In genomic region chr15:101615986-101616848, GRCh38 we compare ENCODE assay signal across 8 cellular contexts. TPM values are rescaled to one million over a fixed set of nuclear protein-coding genes. Genes with fewer than 3 reads are reported as not detected.
DNase-seq lines count a peak whose midpoint lies in the region; ATAC-seq, FAIRE-seq and TF ChIP-seq lines count a peak whose summit lies in the region.

No MANE protein-coding gene starts in this region.

- FAIRE-seq in K562 (lab: Jason Lieb, UNC), result peak; percentile 80
- FAIRE-seq in GM12892 (lab: Jason Lieb, UNC), result no peak

- intact Hi-C loops in activated CD8-positive, alpha-beta T cell treated with anti-CD3 and anti-CD28 coated beads for 36 hours (cut with micrococcal nuclease), result no loop called here
- intact Hi-C loops in K562 (cut with micrococcal nuclease), result no loop called here

- H3K9me1 ChIP-seq in K562 (ENCODE audit: control insufficient read depth, insufficient read depth, low read length), result no peaks in the 10 kb centered on the region

- peak overlapping the region; percentile 25 for H3K27ac Mint-ChIP-seq in activated CD8-positive, alpha-beta T cell treated with anti-CD3 and anti-CD28 coated beads for 36 hours
- H3K27ac Mint-ChIP-seq in activated CD8-positive, alpha-beta T cell treated with anti-CD3 and anti-CD28 coated beads, Interleukin-2, amount 10 ng/mL, durations not matched to agents 7 days and 5 days, result no peak overlapping the region
- H3K27ac Mint-ChIP-seq in activated T-cell treated with anti-CD3 and anti-CD28 coated beads, Interleukin-2, amount 50 U/mL, for 72 hours, result no peak overlapping the region

- no peak for TF ChIP-seq RAD21 in K562 (CRISPR knock-in tag; conservative IDR thresholded peaks at IDR 0.05 in 1 of 2, IDR thresholded peaks at IDR 0.05 in 1 of 2)

- WGBS in K562 (ENCODE audit: insufficient coverage, low coverage, missing lambda C conversion rate), result 16% methylated on average over 25 of the region's 25 CpGs

- no peak overlapping the region for H3K4me3 Mint-ChIP-seq in activated CD8-positive, alpha-beta T cell treated with anti-CD3 and anti-CD28 coated beads for 36 hours
- no peak overlapping the region for H3K4me3 Mint-ChIP-seq in activated CD8-positive, alpha-beta T cell treated with anti-CD3 and anti-CD28 coated beads, Interleukin-2, amount 10 ng/mL, durations not matched to agents 7 days and 5 days
- no peak overlapping the region for H3K4me3 Mint-ChIP-seq in activated T-cell treated with anti-CD3 and anti-CD28 coated beads, Interleukin-2, amount 50 U/mL, for 72 hours

- no peak for TF ChIP-seq EP300 in K562 (IDR thresholded peaks at IDR 0.05; ENCODE audit: low read length)

- TF ChIP-seq CTCF in activated CD8-positive, alpha-beta T cell treated with anti-CD3 and anti-CD28 coated beads for 36 hours (IDR thresholded peaks at IDR 0.05), result no peak
- no peak for TF ChIP-seq CTCF in K562 (IDR thresholded peaks at IDR 0.05 in 2 of 3, conservative IDR thresholded peaks at IDR 0.05 in 1 of 3; ENCODE audit: insufficient read depth in 2 of 3, low read depth in 1 of 3, low read length in 3 of 3)

- peaks cover 4% of the 10 kb centered on the region for H3K36me3 Mint-ChIP-seq in activated CD8-positive, alpha-beta T cell treated with anti-CD3 and anti-CD28 coated beads for 36 hours (ENCODE audit: low read depth)
- no peaks in the 10 kb centered on the region for H3K36me3 Mint-ChIP-seq in activated CD8-positive, alpha-beta T cell treated with anti-CD3 and anti-CD28 coated beads, Interleukin-2, amount 10 ng/mL, durations not matched to agents 7 days and 5 days (ENCODE audit: low read depth)
- H3K36me3 Mint-ChIP-seq in activated T-cell treated with anti-CD3 and anti-CD28 coated beads, Interleukin-2, amount 50 U/mL, for 72 hours (ENCODE audit: insufficient read depth in 2 of 2), result no peaks in the 10 kb centered on the region

- H3K27ac ChIP-seq in K562 (ENCODE audit: extremely low read depth, low read depth, low read length), result no peak overlapping the region

- H3K36me3 ChIP-seq in K562 (ENCODE audit: control insufficient read depth, insufficient read depth, low read length), result no peaks in the 10 kb centered on the region

- H3K27me3 Mint-ChIP-seq in activated CD8-positive, alpha-beta T cell treated with anti-CD3 and anti-CD28 coated beads for 36 hours, result no peaks in the 10 kb centered on the region
- H3K27me3 Mint-ChIP-seq in activated CD8-positive, alpha-beta T cell treated with anti-CD3 and anti-CD28 coated beads, Interleukin-2, amount 10 ng/mL, durations not matched to agents 7 days and 5 days (ENCODE audit: low read depth), result no peaks in the 10 kb centered on the region
- H3K27me3 Mint-ChIP-seq in activated T-cell treated with anti-CD3 and anti-CD28 coated beads, Interleukin-2, amount 50 U/mL, for 72 hours (ENCODE audit: low read depth), result no peaks in the 10 kb centered on the region

- peak overlapping the region; percentile 13 to 74; a peak in 2 of 4 replicates for H3K9ac ChIP-seq in K562 (ENCODE audit: insufficient read depth in 1 of 2, low read depth in 2 of 2, low read length in 2 of 2)

- CTCF ChIA-PET in activated CD8-positive, alpha-beta T cell treated with anti-CD3 and anti-CD28 coated beads for 36 hours (lab: Charles Lee), result interaction anchor here (1.5 kb wide), 1 partner anchor 25 kb away, joined by 10 read pairs; no protein-coding TSS in a partner anchor
- CTCF ChIA-PET in activated CD8-positive, alpha-beta T cell treated with anti-CD3 and anti-CD28 coated beads, Interleukin-2, amount 10 ng/mL, durations not matched to agents 7 days and 5 days (lab: Charles Lee), result interaction anchor here (1.3 kb wide), 1 partner anchor 25 kb away, joined by 3 read pairs; no protein-coding TSS in a partner anchor
- CTCF ChIA-PET in K562 (lab: Yijun Ruan, JAX; ENCODE audit: low intra/inter-chr PET ratio), result no interaction called here

- H3K9me3 ChIP-seq in K562 (replicated peaks; ENCODE audit: control insufficient read depth, insufficient read depth, low read depth, low read length), result no peaks in the 10 kb centered on the region

- no peaks in the 10 kb centered on the region for H3K9me3 Mint-ChIP-seq in activated CD8-positive, alpha-beta T cell treated with anti-CD3 and anti-CD28 coated beads for 36 hours
- no peaks in the 10 kb centered on the region for H3K9me3 Mint-ChIP-seq in activated CD8-positive, alpha-beta T cell treated with anti-CD3 and anti-CD28 coated beads, Interleukin-2, amount 10 ng/mL, durations not matched to agents 7 days and 5 days (ENCODE audit: insufficient read depth)
- no peaks in the 10 kb centered on the region for H3K9me3 Mint-ChIP-seq in activated T-cell treated with anti-CD3 and anti-CD28 coated beads, Interleukin-2, amount 50 U/mL, for 72 hours

- H3K79me2 ChIP-seq in K562 (ENCODE audit: control insufficient read depth, insufficient read depth, low read length), result no peaks in the 10 kb centered on the region

- DNase-seq in activated CD8-positive, alpha-beta T cell treated with anti-CD3 and anti-CD28 coated beads for 36 hours, result peak; percentile 42
- no peak for DNase-seq in activated CD8-positive, alpha-beta T cell treated with anti-CD3 and anti-CD28 coated beads, Interleukin-2, amount 10 ng/mL, durations not matched to agents 7 days and 5 days
- DNase-seq in K562 (ENCODE audit: extremely low read depth in 1 of 4, low spot score in 3 of 4) (peak; percentile 78 to 93 (median 88)), kidney glomerular epithelial cell (lab: John Stamatoyannopoulos, UW) (peak; percentile 59), foreskin melanocyte (no peak), GM12892 (ENCODE audit: insufficient read length) (no peak), NK-92 (lab: John Stamatoyannopoulos, UW; ENCODE audit: unreplicated experiment) (no peak)
- no peak for DNase-seq in activated T-cell treated with anti-CD3 and anti-CD28 coated beads, Interleukin-2, amount 50 U/mL, for 72 hours

- H3K4me3 ChIP-seq in K562, result peak overlapping the region; percentile 17; the same call in 1 of the 2 replicates

- ATAC-seq in activated CD8-positive, alpha-beta T cell treated with anti-CD3 and anti-CD28 coated beads for 36 hours, result peak; percentile 91
- no peak for ATAC-seq in activated CD8-positive, alpha-beta T cell treated with anti-CD3 and anti-CD28 coated beads, Interleukin-2, amount 10 ng/mL, durations not matched to agents 7 days and 5 days
- ATAC-seq in K562, result peak; percentile 91
- no peak for ATAC-seq in activated T-cell treated with anti-CD3 and anti-CD28 coated beads, Interleukin-2, amount 50 U/mL, for 72 hours (replicated peaks in 1 of 2)

- TF ChIP-seq POLR2A in K562 (conservative IDR thresholded peaks at IDR 0.05) (no peak), GM12892 (IDR thresholded peaks at IDR 0.05; ENCODE audit: low read depth, low read length) (no peak)

- peaks cover 12% of the 10 kb centered on the region for H3K4me1 Mint-ChIP-seq in activated CD8-positive, alpha-beta T cell treated with anti-CD3 and anti-CD28 coated beads for 36 hours (ENCODE audit: low read depth)
- H3K4me1 Mint-ChIP-seq in activated CD8-positive, alpha-beta T cell treated with anti-CD3 and anti-CD28 coated beads, Interleukin-2, amount 10 ng/mL, durations not matched to agents 7 days and 5 days (ENCODE audit: low read depth), result peaks cover 11% of the 10 kb centered on the region
- peaks cover 6% of the 10 kb centered on the region for H3K4me1 Mint-ChIP-seq in activated T-cell treated with anti-CD3 and anti-CD28 coated beads, Interleukin-2, amount 50 U/mL, for 72 hours (ENCODE audit: low read depth)

- H3K4me2 ChIP-seq in K562 (ENCODE audit: insufficient read depth, low read length), result peak overlapping the region; percentile 83

- in situ Hi-C loops in K562 (cut with MboI), result no loop called here

- no TSS peak for BruUV-seq in K562 (replicated peaks; lab: Mats Ljungman, UMichigan)

- no peaks in the 10 kb centered on the region for H4K20me1 ChIP-seq in K562 (replicated peaks; ENCODE audit: control insufficient read depth, insufficient read depth, low read length)

- POLR2A ChIA-PET in activated CD8-positive, alpha-beta T cell treated with anti-CD3 and anti-CD28 coated beads for 36 hours (lab: Charles Lee), result interaction anchor here (1.8 kb wide), 1 partner anchor 31 kb away, joined by 6 read pairs; no protein-coding TSS in a partner anchor
- POLR2A ChIA-PET in activated CD8-positive, alpha-beta T cell treated with anti-CD3 and anti-CD28 coated beads, Interleukin-2, amount 10 ng/mL, durations not matched to agents 7 days and 5 days (lab: Charles Lee), result no interaction called here
- POLR2A ChIA-PET in K562 (lab: Yijun Ruan, JAX), result interaction anchor here (0.5 to 1.1 kb wide), 2 partner anchors 59 to 161 kb away, joined by 3 read pairs; no protein-coding TSS in a partner anchor

- H3K4me1 ChIP-seq in K562 (replicated peaks in 1 of 2; ENCODE audit: control insufficient read depth in 2 of 2, insufficient read depth in 2 of 2, low read length in 2 of 2), result peaks cover 17 to 21% of the 10 kb centered on the region in 2 experiments; a peak in 4 of 5 replicates

- peaks cover 21 to 43% of the 10 kb centered on the region in 2 experiments for H3K27me3 ChIP-seq in K562 (ENCODE audit: control insufficient read depth in 2 of 2, insufficient read depth in 2 of 2, low read length in 2 of 2)

- peak overlapping the region; percentile 94 for H2AFZ ChIP-seq in K562 (ENCODE audit: low read depth, low read length)

RNA-seq across cellular contexts. Expression of gene TM2D3, which starts 36.0 kb away (rescaled TPM):
- 10 to 100 TPM; 37.8 to 38.5 TPM for total RNA-seq in activated CD8-positive, alpha-beta T cell treated with anti-CD3 and anti-CD28 coated beads for 36 hours
- 10 to 100 TPM; 36.8 to 38.8 TPM for total RNA-seq in activated CD8-positive, alpha-beta T cell treated with anti-CD3 and anti-CD28 coated beads, Interleukin-2, amount 10 ng/mL, durations not matched to agents 7 days and 5 days
- total RNA-seq in K562 (2011; cell fraction: chromatin; rRNA removed; ENCODE audit: low replicate concordance), result 75.4 and 111 TPM in 2 replicates
- 93.2 and 100 TPM in 2 replicates for total RNA-seq in K562 (2011; cell fraction: nucleolus; rRNA removed)
- 121 and 152 TPM in 2 replicates for total RNA-seq in K562 (2011; cell fraction: nucleoplasm; rRNA removed)
- total RNA-seq in K562 (2014; rRNA removed) (16.5 and 23.5 TPM in 2 replicates), K562 (2014; rRNA removed; fragmentation: Illumina TruSeq; extraction: Trizol) (31.3 and 32.4 TPM in 2 replicates), K562 (2015; rRNA removed; fragmentation: Illumina TruSeq; extraction: Trizol) (34.1 and 34.9 TPM in 2 replicates), K562 (2021) (27.4 and 28.9 TPM in 2 replicates)
- polyA plus RNA-seq in K562 (2011; rRNA removed) (59.5 and 61.0 TPM in 2 replicates), K562 (2014; fragmentation: Illumina TruSeq; extraction: Trizol) (25.3 and 26.8 TPM in 2 replicates), K562 (2014; fragmentation: Nextera tagmentation; extraction: Ambion mirVana) (10 to 100 TPM; 59.2 to 67.9 TPM), K562 (2014; rRNA removed) (27.9 and 28.2 TPM in 2 replicates)
- polyA plus RNA-seq in K562 (2011; cell fraction: cytosol; rRNA removed), result 33.6 and 42.8 TPM in 2 replicates
- 58.3 and 77.8 TPM in 2 replicates for polyA plus RNA-seq in K562 (2011; cell fraction: nucleus; rRNA removed)
- polyA plus RNA-seq in K562 (2012), result 22.2 and 31.4 TPM in 2 replicates
- 50.4 and 52.1 TPM in 2 replicates for polyA minus RNA-seq in K562 (2011; rRNA and poly(A)+ RNA removed)
- polyA minus RNA-seq in K562 (2011; cell fraction: cytosol; rRNA and poly(A)+ RNA removed), result 20.9 and 28.2 TPM in 2 replicates
- 67.7 and 82.9 TPM in 2 replicates for polyA minus RNA-seq in K562 (2011; cell fraction: nucleus; rRNA and poly(A)+ RNA removed)
- polyA plus RNA-seq in GM12892 (2012; ENCODE audit: missing spikeins), result 53.9 TPM
- total RNA-seq in activated T-cell treated with anti-CD3 and anti-CD28 coated beads, Interleukin-2, amount 50 U/mL, for 72 hours, result 10 to 100 TPM; 32.7 to 40.7 TPM

Comparison
In these comparisons a context has a peak if more than half of its experiments do, and no peak if none do; other contexts are left out.
1. ATAC-seq: peak in activated CD8-positive, alpha-beta T cell treated with anti-CD3 and anti-CD28 coated beads for 36 hours (single experiment) and K562 (single experiment); none in activated CD8-positive, alpha-beta T cell treated with anti-CD3 and anti-CD28 coated beads, Interleukin-2, amount 10 ng/mL, durations not matched to agents 7 days and 5 days (single experiment) and activated T-cell treated with anti-CD3 and anti-CD28 coated beads, Interleukin-2, amount 50 U/mL, for 72 hours (0 of 2).
2. DNase-seq: peak in activated CD8-positive, alpha-beta T cell treated with anti-CD3 and anti-CD28 coated beads for 36 hours (single experiment), K562 (4 of 4) and kidney glomerular epithelial cell (single experiment); none in activated CD8-positive, alpha-beta T cell treated with anti-CD3 and anti-CD28 coated beads, Interleukin-2, amount 10 ng/mL, durations not matched to agents 7 days and 5 days (single experiment), foreskin melanocyte (single experiment), GM12892 (single experiment), activated T-cell treated with anti-CD3 and anti-CD28 coated beads, Interleukin-2, amount 50 U/mL, for 72 hours (0 of 2) and NK-92 (single experiment).